ENCODE assay signal across 22 cellular contexts in the genomic region with DNA sequence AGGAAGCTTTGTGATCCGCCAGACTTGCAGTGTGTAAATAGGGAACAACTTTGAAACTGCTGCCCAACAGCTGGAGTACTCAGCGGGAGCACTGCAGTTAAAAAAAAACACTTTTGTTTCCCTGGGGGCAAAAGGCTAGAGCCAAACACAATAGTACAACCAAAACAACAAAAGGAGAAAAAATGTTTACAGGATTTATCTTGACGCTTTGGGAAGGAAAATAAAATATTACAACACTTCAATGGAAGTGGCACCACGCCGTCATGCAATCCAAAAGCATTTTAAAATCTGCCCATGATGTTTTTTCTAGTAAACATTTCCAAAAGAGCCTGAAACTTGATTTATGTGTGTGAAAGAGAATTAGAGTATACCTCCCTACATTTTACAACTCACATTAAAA. TPM values are rescaled to one million over a fixed set of nuclear protein-coding genes. Genes with fewer than 3 reads are reported as not detected.
DNase-seq lines count a peak whose midpoint lies in the region; ATAC-seq and TF ChIP-seq lines count a peak whose summit lies in the region.
"Had no signal": no experiment of that assay in that cellular context is flagged by ENCODE, and none has a peak within 500 bp of the region (broad histone marks: within the 10 kb centered on the region; RNA-seq: fewer than 3 reads in every experiment).

No MANE protein-coding gene starts in this region.

- no peak overlapping the region for H3K9ac ChIP-seq in HUES48 (ENCODE audit: low read depth, low read length)

- no peak for DNase-seq in Calu3
- DNase-seq in choroid plexus epithelial cell (ENCODE audit: low read depth), result peak; percentile 34
- DNase-seq in midbrain (lab: John Stamatoyannopoulos, UW), result peak; percentile 40
- no peak for DNase-seq in AG08395 (ENCODE audit: low spot score)
- DNase-seq in GM20000 (ENCODE audit: low spot score), result no peak
- DNase-seq: activated CD4-positive, CD25-positive, alpha-beta regulatory T cell; activated CD8-positive, alpha-beta memory T cell treated with anti-CD3 and anti-CD28 coated beads for 24 hours; central memory CD4-positive, alpha-beta T cell; effector memory CD8-positive, alpha-beta T cell; H9; kidney; NCI-H1436; stimulated activated CD4-positive, alpha-beta T cell treated with anti-CD3 and anti-CD28 coated beads, Interleukin-4, amount 100 ng/mL, for 4 hours; stimulated activated CD8-positive, alpha-beta memory T cell treated with anti-CD3 and anti-CD28 coated beads, Interleukin-4, amount 100 ng/mL, for 48 hours had no signal

- H3K27me3 ChIP-seq in HUES48 (ENCODE audit: control insufficient read depth, insufficient read depth, low read length), result peaks cover 3% of the 10 kb centered on the region; the same call in 1 of the 2 replicates
- H3K27me3 ChIP-seq: SJCRH30 had no signal

- H3K4me3 Mint-ChIP-seq in Calu3 (ENCODE audit: low read depth, unreplicated experiment), result peak overlapping the region; percentile 49
- H3K4me3 Mint-ChIP-seq: activated T-helper 1 cell treated with anti-CD3 and anti-CD28 coated beads, Interleukin-12 subunit alpha, Interleukin-12 subunit beta, Interleukin-2, Interleukin-4 antibody, amounts not matched to agents 30 ng/mL and 10 ng/mL and 1 ng/mL, durations not matched to agents 14 hours and 24 hours and 36 hours; effector memory CD8-positive, alpha-beta T cell; H9; T-helper 2 cell treated with Interferon-gamma antibody and Interleukin-4, amounts not matched to agents 5 μg/mL and 100 μg/mL, for 36 hours had no signal

- H3K4me1 ChIP-seq in HUES48 (ENCODE audit: control insufficient read depth, insufficient read depth, low read length), result peaks cover 74% of the 10 kb centered on the region

- CTCF ChIA-PET in Calu3 (lab: Charles Lee), result interaction anchor here (1.0 to 1.6 kb wide), 2 partner anchors 17 to 26 kb away, joined by 3 to 4 read pairs; partner anchors contain the start of gene PTPRK

- ATAC-seq in HG02938 (IDR thresholded peaks at IDR 0.05; ENCODE audit: unreplicated experiment) (no peak), GM19452 (IDR thresholded peaks at IDR 0.05; ENCODE audit: unreplicated experiment) (no peak)
- ATAC-seq: effector memory CD8-positive, alpha-beta T cell had no signal

- no TSS peak for BruUV-seq in Calu3 (replicated peaks; lab: Mats Ljungman, UMichigan)

- no peaks in the 10 kb centered on the region for H3K36me3 ChIP-seq in HUES48 (ENCODE audit: control insufficient read depth, insufficient read depth, low read length)
- H3K36me3 ChIP-seq: SJCRH30 had no signal

- peak overlapping the region; percentile 48 for H3K27ac ChIP-seq in HUES48 (ENCODE audit: low read depth, low read length)
- H3K27ac ChIP-seq: SJCRH30, skin epidermis had no signal

- peaks cover 84% of the 10 kb centered on the region for H3K4me1 Mint-ChIP-seq in Calu3 (ENCODE audit: low read depth, unreplicated experiment)

- H3K9me3 Mint-ChIP-seq in Calu3 (ENCODE audit: low read depth, unreplicated experiment), result no peaks in the 10 kb centered on the region
- H3K9me3 Mint-ChIP-seq: activated T-helper 1 cell treated with anti-CD3 and anti-CD28 coated beads, Interleukin-12 subunit alpha, Interleukin-12 subunit beta, Interleukin-2, Interleukin-4 antibody, amounts not matched to agents 30 ng/mL and 10 ng/mL and 1 ng/mL, durations not matched to agents 14 hours and 24 hours and 36 hours; effector memory CD8-positive, alpha-beta T cell; H9; T-helper 2 cell treated with Interferon-gamma antibody and Interleukin-4, amounts not matched to agents 5 μg/mL and 100 μg/mL, for 36 hours had no signal

- H3K27me3 Mint-ChIP-seq in Calu3 (ENCODE audit: unreplicated experiment), result no peaks in the 10 kb centered on the region

- no peak overlapping the region for H3K4me3 ChIP-seq in HUES48 (ENCODE audit: low read depth, low read length)
- no peak overlapping the region for H3K4me3 ChIP-seq in choroid plexus epithelial cell (ENCODE audit: low read depth, low read length)
- H3K4me3 ChIP-seq: SJCRH30, skin epidermis had no signal

- TF ChIP-seq CTCF in Calu3 (IDR thresholded peaks at IDR 0.05; ENCODE audit: unreplicated experiment), result no peak
- TF ChIP-seq CTCF in choroid plexus epithelial cell (conservative IDR thresholded peaks at IDR 0.05; ENCODE audit: low read depth, low read length), result no peak
- no peak for TF ChIP-seq CTCF in GM20000 (IDR thresholded peaks at IDR 0.05; ENCODE audit: extremely low read depth, missing control alignments)

- peaks cover 53% of the 10 kb centered on the region for H3K36me3 Mint-ChIP-seq in Calu3 (ENCODE audit: insufficient read depth, unreplicated experiment)

- H3K27ac Mint-ChIP-seq in Calu3 (ENCODE audit: unreplicated experiment), result peak overlapping the region; percentile 85
- H3K27ac Mint-ChIP-seq: activated T-helper 1 cell treated with anti-CD3 and anti-CD28 coated beads, Interleukin-12 subunit alpha, Interleukin-12 subunit beta, Interleukin-2, Interleukin-4 antibody, amounts not matched to agents 30 ng/mL and 10 ng/mL and 1 ng/mL, durations not matched to agents 14 hours and 24 hours and 36 hours; effector memory CD8-positive, alpha-beta T cell; T-helper 2 cell treated with Interferon-gamma antibody and Interleukin-4, amounts not matched to agents 5 μg/mL and 100 μg/mL, for 36 hours had no signal

- intact Hi-C loops in Calu3 (cut with micrococcal nuclease; ENCODE audit: unreplicated experiment), result no loop called here

- no peaks in the 10 kb centered on the region for H3K9me3 ChIP-seq in HUES48 (ENCODE audit: control insufficient read depth, insufficient read depth, low read length)
- H3K9me3 ChIP-seq: SJCRH30 had no signal

RNA-seq across cellular contexts. Expression of gene PTPRK, which starts 26.0 kb away (rescaled TPM):
- total RNA-seq in Calu3 (2022), result 201 and 265 TPM in 2 replicates
- total RNA-seq: OCI-LY7 had no signal

Comparison
In these comparisons a context has a peak if more than half of its experiments do, and no peak if none do; other contexts are left out.
1. DNase-seq: peak in choroid plexus epithelial cell (single experiment) and midbrain (single experiment); none in Calu3 (single experiment), AG08395 (single experiment) and GM20000 (single experiment).